ENCODE assay signal across 9 cellular contexts in genomic region chr17:38667099-38667786, GRCh38. TPM values are rescaled to one million over a fixed set of nuclear protein-coding genes. Genes with fewer than 3 reads are reported as not detected.
DNase-seq lines count a peak whose midpoint lies in the region; ATAC-seq and TF ChIP-seq lines count a peak whose summit lies in the region.
"Had no signal": no experiment of that assay in that cellular context is flagged by ENCODE, and none has a peak within 500 bp of the region (broad histone marks: within the 10 kb centered on the region; RNA-seq: fewer than 3 reads in every experiment).

No MANE protein-coding gene starts in this region.

- H3K27me3 ChIP-seq in body of pancreas (peaks cover 0 to 7% of the 10 kb centered on the region in 2 donors), smooth muscle cell (ENCODE audit: low read depth) (peaks cover 46% of the 10 kb centered on the region)

- H3K4me3 ChIP-seq in body of pancreas, result no peak overlapping the region
- H3K4me3 ChIP-seq in smooth muscle cell, result no peak overlapping the region
- H3K4me3 ChIP-seq: BLaER1 had no signal

- no peak for TF ChIP-seq POLR2A in body of pancreas (IDR thresholded peaks at IDR 0.05)

- 25 to 32% methylated on average over 7 of the region's 7 CpGs for WGBS in body of pancreas, 2 donors
- WGBS in smooth muscle cell (ENCODE audit: low lambda C conversion rate), result 45% methylated on average over 7 of the region's 7 CpGs

- H3K9ac ChIP-seq in smooth muscle cell (ENCODE audit: low read depth), result no peak overlapping the region
- H3K9ac ChIP-seq: BLaER1 had no signal

- H3K27ac ChIP-seq in body of pancreas, result no peak overlapping the region
- H3K27ac ChIP-seq in smooth muscle cell (ENCODE audit: low read depth), result no peak overlapping the region
- H3K27ac ChIP-seq: BLaER1 had no signal

- DNase-seq in NCI-H2196 (lab: John Stamatoyannopoulos, UW; ENCODE audit: unreplicated experiment) (peak; percentile 57), NCI-H2196 treated with DMSO at 0.1 percent for 48 hours (lab: John Stamatoyannopoulos, UW; ENCODE audit: unreplicated experiment) (no peak), NCI-H1694 treated with DMSO at 0.1 percent for 48 hours (lab: John Stamatoyannopoulos, UW) (peak; percentile 64), body of pancreas (peak; percentile 69 to 76 (median 74)), iPS-NIHi11 (ENCODE audit: low spot score) (peak; percentile 78), smooth muscle cell (lab: John Stamatoyannopoulos, UW; ENCODE audit: unreplicated experiment) (peak; percentile 14)
- peak; percentile 58 for DNase-seq in T-helper 2 cell treated with Interferon-gamma antibody and Interleukin-4, amounts not matched to agents 5 μg/mL and 100 μg/mL, for 36 hours (ENCODE audit: low spot score)

- H3K4me3 Mint-ChIP-seq in T-helper 2 cell treated with Interferon-gamma antibody and Interleukin-4, amounts not matched to agents 5 μg/mL and 100 μg/mL, for 36 hours, result no peak overlapping the region

- H3K27ac Mint-ChIP-seq in T-helper 2 cell treated with Interferon-gamma antibody and Interleukin-4, amounts not matched to agents 5 μg/mL and 100 μg/mL, for 36 hours, result no peak overlapping the region

- TF ChIP-seq CTCF in body of pancreas (IDR thresholded peaks at IDR 0.05), result peak; percentile 92 to 98 (median 97)
- peak; percentile 98 for TF ChIP-seq CTCF in smooth muscle cell (IDR thresholded peaks at IDR 0.05; ENCODE audit: borderline replicate concordance, insufficient read depth, poor library complexity, severe bottlenecking)

- H3K4me2 ChIP-seq in smooth muscle cell, result no peak overlapping the region
- H3K4me2 ChIP-seq: BLaER1 had no signal

- peak; percentile 81 for ATAC-seq in body of pancreas
- ATAC-seq in HG02852 (IDR thresholded peaks at IDR 0.05; ENCODE audit: unreplicated experiment), result no peak

- peaks cover 56% of the 10 kb centered on the region for H3K27me3 Mint-ChIP-seq in T-helper 2 cell treated with Interferon-gamma antibody and Interleukin-4, amounts not matched to agents 5 μg/mL and 100 μg/mL, for 36 hours (ENCODE audit: low read depth)

- peaks cover 11% of the 10 kb centered on the region for H3K4me1 Mint-ChIP-seq in T-helper 2 cell treated with Interferon-gamma antibody and Interleukin-4, amounts not matched to agents 5 μg/mL and 100 μg/mL, for 36 hours (ENCODE audit: low read depth)

- H2AFZ ChIP-seq in smooth muscle cell (ENCODE audit: low read depth), result no peak overlapping the region

- peaks cover 5% of the 10 kb centered on the region for H3K4me1 ChIP-seq in body of pancreas
- peaks cover 14% of the 10 kb centered on the region for H3K4me1 ChIP-seq in smooth muscle cell (ENCODE audit: low read depth)

- H3K9me3 Mint-ChIP-seq in T-helper 2 cell treated with Interferon-gamma antibody and Interleukin-4, amounts not matched to agents 5 μg/mL and 100 μg/mL, for 36 hours, result no peaks in the 10 kb centered on the region

- H3K9me3 ChIP-seq in body of pancreas (no peaks in the 10 kb centered on the region), smooth muscle cell (replicated peaks; ENCODE audit: low read depth) (no peaks in the 10 kb centered on the region)
- H3K9me3 ChIP-seq: BLaER1 had no signal

- intact Hi-C loops in body of pancreas (cut with DNase I), result loop anchor here (5.0 kb wide), 1 partner anchor 175 kb away; no protein-coding TSS in a partner anchor

- H4K20me1 ChIP-seq in smooth muscle cell (ENCODE audit: low read depth), result peaks cover 6% of the 10 kb centered on the region

- no peaks in the 10 kb centered on the region for H3K79me2 ChIP-seq in smooth muscle cell (ENCODE audit: low read depth)

- no peaks in the 10 kb centered on the region for H3K36me3 Mint-ChIP-seq in T-helper 2 cell treated with Interferon-gamma antibody and Interleukin-4, amounts not matched to agents 5 μg/mL and 100 μg/mL, for 36 hours (ENCODE audit: low read depth)

- no peaks in the 10 kb centered on the region for H3F3A ChIP-seq in smooth muscle cell (ENCODE audit: low read depth)

- no peaks in the 10 kb centered on the region for H3K36me3 ChIP-seq in body of pancreas (replicated peaks in 1 of 2; ENCODE audit: insufficient read depth in 1 of 2, low read depth in 2 of 2)
- no peaks in the 10 kb centered on the region for H3K36me3 ChIP-seq in smooth muscle cell (ENCODE audit: low read depth)
- H3K36me3 ChIP-seq: BLaER1 had no signal

RNA-seq across cellular contexts. Expression of gene EPOP, which starts 7.5 kb away (rescaled TPM):
- total RNA-seq in body of pancreas (10 to 100 TPM in 1 of 2 donors, 1 to 10 TPM in 1; 3.9 to 11.2 TPM), smooth muscle cell (0.85 and 1.6 TPM in 2 replicates)
- 0.24 and 0.40 TPM in 2 replicates for polyA plus RNA-seq in smooth muscle cell

RNA-seq across cellular contexts. Expression of gene MLLT6, which starts 37.8 kb away (rescaled TPM):
- total RNA-seq in body of pancreas (100 to 1,000 TPM in 1 of 2 donors, 10 to 100 TPM in 1; 90.8 to 121 TPM), smooth muscle cell (11.2 and 12.4 TPM in 2 replicates)
- polyA plus RNA-seq in smooth muscle cell, result 4.6 and 8.1 TPM in 2 replicates
